16 cellular contexts compared by ENCODE assay signal in the genomic region with DNA sequence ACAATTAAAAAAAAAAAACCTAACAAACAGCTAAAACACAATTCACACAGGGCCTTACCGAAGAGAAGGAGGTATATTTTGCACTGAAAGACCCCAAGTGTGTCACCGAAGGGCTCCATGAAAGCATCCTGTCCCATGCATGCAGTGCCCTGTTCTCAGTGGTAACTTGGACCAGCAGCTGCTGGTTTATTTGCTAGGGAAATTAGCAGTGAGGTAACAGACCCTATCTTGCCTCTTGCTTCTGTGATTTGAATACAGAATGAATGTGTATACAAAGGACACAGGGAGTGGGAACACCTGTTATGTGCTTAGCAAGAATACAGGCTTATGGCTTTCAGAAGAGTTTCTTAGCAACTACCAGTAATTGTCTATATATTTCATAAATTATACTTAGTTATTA.
DNase-seq lines count a peak whose midpoint lies in the region; ATAC-seq lines count a peak whose summit lies in the region.
"Had no signal": no experiment of that assay in that cellular context is flagged by ENCODE, and none has a peak within 500 bp of the region (broad histone marks: within the 10 kb centered on the region; RNA-seq: fewer than 3 reads in every experiment).

A gene (minus strand): TSS at position 160 of the 400 bp plus-strand sequence.

- H3K9me3 ChIP-seq in mucosa of rectum (ENCODE audit: control insufficient read depth in 2 of 2, low read length in 2 of 2) = no peaks in the 10 kb centered on the region

- H3K27ac ChIP-seq in mucosa of rectum (ENCODE audit: low read depth in 2 of 2, low read length in 2 of 2) = peak within 1 kb of the TSS; percentile 11 to 50
- H3K27ac ChIP-seq: brain microvascular endothelial cell, C4-2B, dorsolateral prefrontal cortex, KMS-11 had no signal

- H3K4me3 ChIP-seq in mucosa of rectum (ENCODE audit: low read length in 2 of 2) = peak within 1 kb of the TSS; percentile 49 to 55
- H3K4me3 ChIP-seq: dorsolateral prefrontal cortex had no signal

- ATAC-seq in GM19397 (IDR thresholded peaks at IDR 0.05; ENCODE audit: unreplicated experiment) (peak; percentile 66), HG02588 (IDR thresholded peaks at IDR 0.05; ENCODE audit: unreplicated experiment) (no peak), GM19023 (IDR thresholded peaks at IDR 0.05; ENCODE audit: unreplicated experiment) (no peak)
- ATAC-seq: HCT116 had no signal

- H3K36me3 ChIP-seq in mucosa of rectum (ENCODE audit: control insufficient read depth in 2 of 2, insufficient read depth in 2 of 2, low read length in 2 of 2) = no peaks in the 10 kb centered on the region
- H3K36me3 ChIP-seq: brain microvascular endothelial cell had no signal

- H3K4me1 ChIP-seq in mucosa of rectum (ENCODE audit: control insufficient read depth in 2 of 2, insufficient read depth in 2 of 2, low read length in 2 of 2) = peaks cover 0 to 7% of the 10 kb centered on the region in 2 donors

- H3K27me3 ChIP-seq in mucosa of rectum (ENCODE audit: control insufficient read depth in 2 of 2, insufficient read depth in 2 of 2, low read length in 2 of 2) = no peaks in the 10 kb centered on the region
- H3K27me3 ChIP-seq: dorsolateral prefrontal cortex had no signal

- DNase-seq in NCI-H1436 treated with DMSO at 0.1 percent for 48 hours (lab: John Stamatoyannopoulos, UW) (peak; percentile 46), NCI-H69 (lab: John Stamatoyannopoulos, UW) (peak; percentile 98)
- no peak for DNase-seq in stimulated activated naive CD4-positive, alpha-beta T cell (lab: John Stamatoyannopoulos, UW)
- DNase-seq: activated naive CD4-positive, alpha-beta T cell treated with anti-CD3 and anti-CD28 coated beads for 36 hours; brain microvascular endothelial cell; dorsolateral prefrontal cortex; hippocampal formation; NCI-H524 treated with DMSO at 0.1 percent for 48 hours; stimulated activated naive CD4-positive, alpha-beta T cell treated with Interleukin-2 at 50 U/mL for 16 hours had no signal

- peak within 1 kb of the TSS in 1 of 2 donors; percentile 22 for H3K9ac ChIP-seq in mucosa of rectum (ENCODE audit: low read depth in 1 of 2, low read length in 2 of 2)
- H3K9ac ChIP-seq: KMS-11 had no signal

Comparison
In these comparisons a context has a peak if more than half of its experiments do, and no peak if none do; other contexts are left out.
1. DNase-seq: peak in NCI-H1436 treated with DMSO at 0.1 percent for 48 hours (single experiment) and NCI-H69 (single experiment); none in stimulated activated naive CD4-positive, alpha-beta T cell (0 of 6).